ENCODE assay signal across 8 cellular contexts in the genomic region with DNA sequence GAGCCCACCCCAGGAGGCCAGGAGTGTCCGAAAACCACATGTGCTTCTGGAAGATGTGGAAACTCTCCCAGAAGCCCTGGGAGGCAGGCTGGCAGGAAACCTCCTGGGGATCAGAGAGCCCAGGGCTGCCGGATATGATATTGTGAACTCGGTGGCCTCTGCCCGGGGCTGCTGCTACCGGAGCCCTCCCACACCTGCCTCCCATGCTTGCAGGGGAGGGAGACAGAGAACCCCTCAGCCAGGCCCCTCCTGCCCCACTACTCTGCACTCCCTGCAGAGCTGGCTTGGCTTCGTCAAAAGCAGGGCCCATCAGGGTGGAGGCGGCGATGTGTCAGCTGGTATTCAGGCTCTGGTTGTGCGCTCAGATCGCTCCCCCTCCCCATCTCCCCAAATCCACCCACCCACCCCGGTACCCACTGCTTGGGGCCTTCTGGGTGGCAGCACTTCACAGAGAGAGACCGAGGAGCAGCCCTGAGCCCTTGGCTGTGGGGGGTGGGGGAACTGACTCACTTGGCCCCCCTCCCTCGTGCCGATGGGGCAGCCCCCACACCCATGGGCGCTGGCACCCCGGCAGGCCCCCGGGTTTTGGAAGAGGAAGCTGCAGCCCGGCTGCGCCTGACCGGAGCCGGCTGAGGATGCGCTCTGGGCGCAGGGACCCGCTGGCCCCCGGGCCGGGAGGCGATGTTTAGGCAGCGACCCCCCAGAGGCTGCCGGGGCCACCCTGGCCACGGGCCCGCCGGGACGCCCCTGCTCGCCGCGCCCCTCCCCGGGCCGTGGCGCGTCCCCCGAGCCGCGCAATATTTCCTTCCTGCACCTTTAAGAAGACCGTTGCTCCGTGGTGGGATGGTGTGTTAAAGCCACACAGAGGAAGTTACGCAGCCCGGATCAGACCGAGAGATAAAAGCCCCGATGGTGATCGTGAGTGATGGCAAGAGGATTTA. TPM values are rescaled to one million over a fixed set of nuclear protein-coding genes. Genes with fewer than 3 reads are reported as not detected.
DNase-seq lines count a peak whose midpoint lies in the region; ATAC-seq lines count a peak whose summit lies in the region.

No MANE protein-coding gene starts in this region.

- H3K27me3 ChIP-seq in subcutaneous abdominal adipose tissue (ENCODE audit: control insufficient read depth in 5 of 5, insufficient read depth in 4 of 5, low read length in 5 of 5), result peaks cover 29 to 62% (median 47%) of the 10 kb centered on the region in 5 donors

- peak overlapping the region; percentile 55 to 68 (median 57) for H3K4me3 ChIP-seq in subcutaneous abdominal adipose tissue (ENCODE audit: low read depth in 1 of 5, low read length in 5 of 5)

- peak overlapping the region in 1 of 5 donors; percentile 25 for H3K9ac ChIP-seq in subcutaneous abdominal adipose tissue (ENCODE audit: low read length in 5 of 5)

- H3K36me3 Mint-ChIP-seq in effector memory CD8-positive, alpha-beta T cell (ENCODE audit: insufficient read depth), result peaks cover 9% of the 10 kb centered on the region
- peaks cover 6% of the 10 kb centered on the region for H3K36me3 Mint-ChIP-seq in natural killer cell treated with Interleukin-12 subunit alpha and Interleukin-12 subunit beta and Interleukin-15 and Interleukin-18, amount 100 ng/mL, for 72 hours

- H3K27me3 Mint-ChIP-seq in effector memory CD8-positive, alpha-beta T cell, result peaks cover 19 to 26% of the 10 kb centered on the region in 2 donors
- H3K27me3 Mint-ChIP-seq in natural killer cell treated with Interleukin-12 subunit alpha and Interleukin-12 subunit beta and Interleukin-15 and Interleukin-18, amount 100 ng/mL, for 72 hours, result peaks cover 17 to 23% of the 10 kb centered on the region in 2 donors

- peak overlapping the region; percentile 82 to 89 for H3K27ac Mint-ChIP-seq in effector memory CD8-positive, alpha-beta T cell
- H3K27ac Mint-ChIP-seq in natural killer cell treated with Interleukin-12 subunit alpha and Interleukin-12 subunit beta and Interleukin-15 and Interleukin-18, amount 100 ng/mL, for 72 hours, result peak overlapping the region; percentile 70 to 81

- H3K27ac ChIP-seq in subcutaneous abdominal adipose tissue (ENCODE audit: low read depth, low read length), result no peak overlapping the region

- H3K9me3 Mint-ChIP-seq in effector memory CD8-positive, alpha-beta T cell, result no peaks in the 10 kb centered on the region
- no peaks in the 10 kb centered on the region for H3K9me3 Mint-ChIP-seq in natural killer cell treated with Interleukin-12 subunit alpha and Interleukin-12 subunit beta and Interleukin-15 and Interleukin-18, amount 100 ng/mL, for 72 hours

- H3K4me1 ChIP-seq in subcutaneous abdominal adipose tissue (ENCODE audit: control insufficient read depth in 5 of 5, insufficient read depth in 5 of 5, low read length in 5 of 5), result peaks cover 0 to 40% (median 30%) of the 10 kb centered on the region in 5 donors

- peaks cover 8 to 12% of the 10 kb centered on the region in 2 donors for H3K4me1 Mint-ChIP-seq in effector memory CD8-positive, alpha-beta T cell (ENCODE audit: low read depth in 2 of 2)
- H3K4me1 Mint-ChIP-seq in natural killer cell treated with Interleukin-12 subunit alpha and Interleukin-12 subunit beta and Interleukin-15 and Interleukin-18, amount 100 ng/mL, for 72 hours (ENCODE audit: low read depth in 2 of 2), result peaks cover 11 to 14% of the 10 kb centered on the region in 2 donors

- peak; percentile 84 for ATAC-seq in effector memory CD8-positive, alpha-beta T cell (replicated peaks)
- peak; percentile 87 to 88 for ATAC-seq in natural killer cell treated with Interleukin-12 subunit alpha and Interleukin-12 subunit beta and Interleukin-15 and Interleukin-18, amount 100 ng/mL, for 72 hours
- no peak for ATAC-seq in HG03460 (IDR thresholded peaks at IDR 0.05; ENCODE audit: unreplicated experiment)

- DNase-seq in EH (ENCODE audit: low read depth) (peak; percentile 76), NCI-H226 (peak; percentile 42), NAMALWA (ENCODE audit: low spot score) (no peak)
- peak; percentile 58 to 66 for DNase-seq in activated CD4-positive, alpha-beta T cell treated with anti-CD3 and anti-CD28 coated beads, Interleukin-2, amount 50 U/mL, for 48 hours
- DNase-seq in effector memory CD8-positive, alpha-beta T cell, result peak; percentile 52 to 61 (median 60)
- DNase-seq in natural killer cell treated with Interleukin-12 subunit alpha and Interleukin-12 subunit beta and Interleukin-15 and Interleukin-18, amount 100 ng/mL, for 72 hours (ENCODE audit: low spot score), result peak; percentile 84

- peak overlapping the region; percentile 86 to 87 for H3K4me3 Mint-ChIP-seq in effector memory CD8-positive, alpha-beta T cell
- peak overlapping the region; percentile 95 for H3K4me3 Mint-ChIP-seq in natural killer cell treated with Interleukin-12 subunit alpha and Interleukin-12 subunit beta and Interleukin-15 and Interleukin-18, amount 100 ng/mL, for 72 hours

- no peaks in the 10 kb centered on the region for H3K9me3 ChIP-seq in subcutaneous abdominal adipose tissue (ENCODE audit: control insufficient read depth in 5 of 5, low read length in 5 of 5)

- H3K36me3 ChIP-seq in subcutaneous abdominal adipose tissue (ENCODE audit: control insufficient read depth in 5 of 5, insufficient read depth in 5 of 5, low read length in 5 of 5), result no peaks in the 10 kb centered on the region

RNA-seq across cellular contexts. Expression of a gene that starts 0.8 kb away (rescaled TPM):
- 10 to 100 TPM in 1 of 2 donors, 1 to 10 TPM in 1; 8.3 to 11.5 TPM for total RNA-seq in natural killer cell treated with Interleukin-12 subunit alpha and Interleukin-12 subunit beta and Interleukin-15 and Interleukin-18, amount 100 ng/mL, for 72 hours
